Comparison of ENCODE assay signal across 21 cellular contexts in genomic region chr18:10297079-10297478, GRCh38.
DNase-seq lines count a peak whose midpoint lies in the region; ATAC-seq and TF ChIP-seq lines count a peak whose summit lies in the region.
"Had no signal": no experiment of that assay in that cellular context is flagged by ENCODE, and none has a peak within 500 bp of the region (broad histone marks: within the 10 kb centered on the region; RNA-seq: fewer than 3 reads in every experiment).

No MANE protein-coding gene starts in this region.

- no peaks in the 10 kb centered on the region for H3K36me3 ChIP-seq in BLaER1

- in situ Hi-C loops in KBM-7 (cut with MboI; ENCODE audit: low pct_unique_long_range_greater_than_20kb, low sequenced_read_pairs) = no loop called here

- no peak overlapping the region for H3K4me3 ChIP-seq in BLaER1
- no peak overlapping the region for H3K4me3 ChIP-seq in Jurkat, Clone E6-1 (ENCODE audit: low read length)
- H3K4me3 ChIP-seq: A549 had no signal

- H3K36me3 Mint-ChIP-seq in activated B cell treated with CpG ODN at 0.5 μM for 24 hours (ENCODE audit: low read depth) (no peaks in the 10 kb centered on the region), nephron progenitor cell (ENCODE audit: low read depth) (no peaks in the 10 kb centered on the region)
- H3K36me3 Mint-ChIP-seq: CD8-positive, alpha-beta memory T cell had no signal

- H3K9me3 ChIP-seq in BLaER1 = no peaks in the 10 kb centered on the region
- H3K9me3 ChIP-seq: A549 had no signal

- H3K27ac Mint-ChIP-seq in activated B cell treated with CpG ODN at 0.5 μM for 24 hours (no peak overlapping the region), nephron progenitor cell (no peak overlapping the region)

- peak overlapping the region; percentile 80 for H3K4me2 ChIP-seq in BLaER1
- H3K4me2 ChIP-seq: A549 had no signal

- POLR2A ChIA-PET in activated B cell treated with CpG ODN at 0.5 μM for 24 hours (lab: Charles Lee) = interaction anchor here (0.7 kb wide), 1 partner anchor 186 kb away, joined by 3 read pairs; no protein-coding TSS in a partner anchor

- H3K27me3 ChIP-seq in BLaER1 = no peaks in the 10 kb centered on the region

- TF ChIP-seq CTCF in activated B cell treated with CpG ODN at 0.5 μM for 24 hours (IDR thresholded peaks at IDR 0.05) (no peak), nephron progenitor cell (IDR thresholded peaks at IDR 0.05) (no peak)

- ATAC-seq in activated B cell treated with CpG ODN at 0.5 μM for 24 hours (ENCODE audit: low read depth) = peak; percentile 40
- ATAC-seq: A549, HCT116 had no signal

- intact Hi-C loops in activated B cell treated with CpG ODN at 0.5 μM for 24 hours (cut with micrococcal nuclease) = loop anchor here (5.0 kb wide), 1 partner anchor 195 kb away; no protein-coding TSS in a partner anchor

- H3K4me3 Mint-ChIP-seq in activated B cell treated with CpG ODN at 0.5 μM for 24 hours (no peak overlapping the region), nephron progenitor cell (no peak overlapping the region)
- H3K4me3 Mint-ChIP-seq: CD8-positive, alpha-beta memory T cell had no signal

- DNase-seq in Jurkat, Clone E6-1 (ENCODE audit: low read depth, low spot score) = peak; percentile 61
- no peak for DNase-seq in activated B cell treated with CpG ODN at 0.5 μM for 24 hours
- peak; percentile 12 for DNase-seq in nephron progenitor cell
- no peak for DNase-seq in NCI-H1694 (lab: John Stamatoyannopoulos, UW)
- no peak for DNase-seq in foreskin melanocyte
- DNase-seq in KBM-7 = no peak
- no peak for DNase-seq in NCI-H2029 (lab: John Stamatoyannopoulos, UW)
- DNase-seq: C1 segment of cervical spinal cord; CD8-positive, alpha-beta memory T cell; DMS53; IMR-90; NCI-H1105; NCI-H1694 treated with DMSO at 0.1 percent for 48 hours; NCI-H69; NK-92 treated with Interleukin-12 subunit alpha and Interleukin-12 subunit beta, amount 100 ng/mL, for 24 hours; OCI-M1; Right ventricle myocardium superior; SW 1271 had no signal

- H3K9me3 Mint-ChIP-seq in activated B cell treated with CpG ODN at 0.5 μM for 24 hours = no peaks in the 10 kb centered on the region
- no peaks in the 10 kb centered on the region for H3K9me3 Mint-ChIP-seq in nephron progenitor cell

- peak overlapping the region; percentile 51; the same call in 1 of the 2 replicates for H3K9ac ChIP-seq in BLaER1

- H3K27ac ChIP-seq in BLaER1 = peak overlapping the region; percentile 68
- H3K27ac ChIP-seq: A549 had no signal

- peaks cover 87% of the 10 kb centered on the region for H3K4me1 ChIP-seq in BLaER1
- H3K4me1 ChIP-seq: A549 had no signal

- H3K4me1 Mint-ChIP-seq in activated B cell treated with CpG ODN at 0.5 μM for 24 hours = peaks cover 61% of the 10 kb centered on the region
- H3K4me1 Mint-ChIP-seq in nephron progenitor cell = peaks cover 58% of the 10 kb centered on the region
- H3K4me1 Mint-ChIP-seq: CD8-positive, alpha-beta memory T cell had no signal

- H3K27me3 Mint-ChIP-seq in activated B cell treated with CpG ODN at 0.5 μM for 24 hours (no peaks in the 10 kb centered on the region), nephron progenitor cell (ENCODE audit: low read depth, poor library complexity) (peaks cover 5% of the 10 kb centered on the region)

- H4K20me1 ChIP-seq in BLaER1 = no peaks in the 10 kb centered on the region

- CTCF ChIA-PET in activated B cell treated with CpG ODN at 0.5 μM for 24 hours (lab: Charles Lee) = no interaction called here

Comparison
In these comparisons a context has a peak if more than half of its experiments do, and no peak if none do; other contexts are left out.
1. DNase-seq: peak in Jurkat, Clone E6-1 (single experiment) and nephron progenitor cell (single experiment); none in activated B cell treated with CpG ODN at 0.5 μM for 24 hours (single experiment), NCI-H1694 (single experiment), foreskin melanocyte (single experiment), KBM-7 (single experiment) and NCI-H2029 (single experiment).